Comparison of ENCODE assay signal across 27 cellular contexts in genomic region chr3:11423868-11424267, GRCh38.
"Had no signal": no experiment of that assay in that cellular context is flagged by ENCODE, and none has a peak within 500 bp of the region (broad histone marks: within the 10 kb centered on the region; RNA-seq: fewer than 3 reads in every experiment).

No MANE protein-coding gene starts in this region.

- H3K27ac ChIP-seq: epithelial cell of prostate, ovary, skin epidermis, testis, transverse colon, uterus had no signal

- H3K36me3 ChIP-seq: ovary, transverse colon, uterus had no signal

- H3K4me3 ChIP-seq: ovary, skin epidermis, testis, transverse colon, uterus had no signal

- FAIRE-seq: colon, endometrium, keratinocyte had no signal

- DNase-seq: activated CD4-positive, alpha-beta T cell treated with anti-CD3 and anti-CD28 coated beads for 48 hours; activated CD4-positive, alpha-beta T cell treated with anti-CD3 and anti-CD28 coated beads, Interleukin-2, amount 50 U/mL, for 48 hours; activated CD8-positive, alpha-beta memory T cell treated with anti-CD3 and anti-CD28 coated beads, Interleukin-2, amount 50 U/mL, for 4 hours; activated gamma-delta T cell treated with Interleukin-2 at 50 U/mL for 16 hours; activated naive CD4-positive, alpha-beta T cell treated with anti-CD3 and anti-CD28 coated beads, Interleukin-2, amount 50 U/mL, for 16 hours; activated T-cell treated with anti-CD3 and anti-CD28 coated beads, Interleukin-2, amount 50 U/mL, for 4 hours; dermis blood vessel endothelial cell; effector CD4-positive, alpha-beta T cell; left cardiac atrium; mesenchymal stem cell; naive thymus-derived CD8-positive, alpha-beta T cell; ovary; stimulated activated CD4-positive, alpha-beta T cell treated with anti-CD3 and anti-CD28 coated beads, Interleukin-12 subunit alpha, Interleukin-12 subunit beta, amount 100 ng/mL, for 4 hours; stimulated activated CD4-positive, alpha-beta T cell treated with anti-CD3 and anti-CD28 coated beads, Interleukin-4, amount 100 ng/mL, for 1 hour; stimulated activated naive CD8-positive, alpha-beta T cell treated with anti-CD3 and anti-CD28 coated beads, Interleukin-15, Interleukin-2, amounts not matched to agents 100 U/mL and 50 U/mL, for 24 hours; T-helper 1 cell; testis; transverse colon; uterus had no signal

- H3K27ac Mint-ChIP-seq: activated T-helper 17 cell treated with anti-CD3 and anti-CD28 coated beads, Interleukin-2, amount 50 U/mL, for 72 hours; naive thymus-derived CD8-positive, alpha-beta T cell; progenitor cell of endocrine pancreas had no signal

- H3K9me3 ChIP-seq: ovary, testis, transverse colon, uterus had no signal

- H3K4me1 ChIP-seq: testis, transverse colon, uterus had no signal

- H3K4me1 Mint-ChIP-seq: activated T-helper 17 cell treated with anti-CD3 and anti-CD28 coated beads, Interleukin-2, amount 50 U/mL, for 72 hours had no signal

- H3K27me3 ChIP-seq: ovary, testis, transverse colon, uterus had no signal

- H3K9me3 Mint-ChIP-seq: activated T-cell treated with anti-CD3 and anti-CD28 coated beads, Interleukin-2, amount 50 U/mL, for 4 hours; activated T-helper 17 cell treated with anti-CD3 and anti-CD28 coated beads, Interleukin-2, amount 50 U/mL, for 72 hours; naive thymus-derived CD8-positive, alpha-beta T cell had no signal

- H3K4me3 Mint-ChIP-seq: activated T-cell treated with anti-CD3 and anti-CD28 coated beads, Interleukin-2, amount 50 U/mL, for 4 hours; activated T-helper 17 cell treated with anti-CD3 and anti-CD28 coated beads, Interleukin-2, amount 50 U/mL, for 72 hours; naive thymus-derived CD8-positive, alpha-beta T cell had no signal

- H3K27me3 Mint-ChIP-seq: activated T-helper 17 cell treated with anti-CD3 and anti-CD28 coated beads, Interleukin-2, amount 50 U/mL, for 72 hours; naive thymus-derived CD8-positive, alpha-beta T cell; progenitor cell of endocrine pancreas had no signal

- ATAC-seq: activated T-cell treated with anti-CD3 and anti-CD28 coated beads, Interleukin-2, amount 50 U/mL, for 4 hours; activated T-helper 17 cell treated with anti-CD3 and anti-CD28 coated beads, Interleukin-2, amount 50 U/mL, for 72 hours; left cardiac atrium; naive thymus-derived CD8-positive, alpha-beta T cell; sciatic nerve; stimulated activated naive CD8-positive, alpha-beta T cell treated with anti-CD3 and anti-CD28 coated beads, Interleukin-15, Interleukin-2, amounts not matched to agents 100 U/mL and 50 U/mL, for 24 hours had no signal
